9 cellular contexts compared by ENCODE assay signal in genomic region chr12:107014050-107014449, GRCh38. TPM values are rescaled to one million over a fixed set of nuclear protein-coding genes. Genes with fewer than 3 reads are reported as not detected.
DNase-seq lines count a peak whose midpoint lies in the region; ATAC-seq, FAIRE-seq and TF ChIP-seq lines count a peak whose summit lies in the region.
"Had no signal": no experiment of that assay in that cellular context is flagged by ENCODE, and none has a peak within 500 bp of the region (broad histone marks: within the 10 kb centered on the region; RNA-seq: fewer than 3 reads in every experiment).

No MANE protein-coding gene starts in this region.

- no peak overlapping the region for H3K4me3 ChIP-seq in BE2C (ENCODE audit: low read depth, low read length)
- H3K4me3 ChIP-seq in H7 (ENCODE audit: insufficient read depth, low read depth, low read length): no peak overlapping the region
- H3K4me3 ChIP-seq in SJSA1: no peak overlapping the region
- H3K4me3 ChIP-seq in kidney (ENCODE audit: low read length in 2 of 2): no peak overlapping the region
- no peak overlapping the region for H3K4me3 ChIP-seq in aorta (ENCODE audit: low read length in 2 of 2)
- no peak overlapping the region for H3K4me3 ChIP-seq in ovary

- 79 to 85% methylated on average over 3 of the region's 3 CpGs for WGBS in aorta, 2 donors
- WGBS in ovary, 3 donors: 66 to 83% (median 82%) methylated on average over 3 of the region's 3 CpGs

- intact Hi-C loops in kidney (cut with DNase I): no loop called here
- intact Hi-C loops in aorta (cut with DNase I): no loop called here
- intact Hi-C loops in ovary (cut with DNase I): no loop called here

- H3K36me3 ChIP-seq in BE2C (no peaks in the 10 kb centered on the region), H7 (replicated peaks; ENCODE audit: control insufficient read depth, insufficient read depth, low read length) (no peaks in the 10 kb centered on the region), SJSA1 (peaks cover 41% of the 10 kb centered on the region), kidney (ENCODE audit: control insufficient read depth in 1 of 2, insufficient read depth in 2 of 2, low read length in 2 of 2) (peaks cover 0 to 2% of the 10 kb centered on the region in 2 donors), aorta (ENCODE audit: control insufficient read depth in 1 of 2, insufficient read depth in 2 of 2, low read length in 1 of 2) (no peaks in the 10 kb centered on the region), ovary (no peaks in the 10 kb centered on the region)

- H3K9me3 ChIP-seq in BE2C (no peaks in the 10 kb centered on the region), SJSA1 (replicated peaks) (peaks cover 3% of the 10 kb centered on the region; the same call in 1 of the 2 replicates), kidney (ENCODE audit: control insufficient read depth in 1 of 2, low read length in 2 of 2) (no peaks in the 10 kb centered on the region), aorta (ENCODE audit: control insufficient read depth, low read length) (no peaks in the 10 kb centered on the region), ovary (no peaks in the 10 kb centered on the region)

- no peak for DNase-seq in BE2C
- peak; percentile 15 for DNase-seq in H7
- peak; percentile 77 to 89 for DNase-seq in SJSA1 (ENCODE audit: low read depth in 1 of 2, low spot score in 2 of 2)
- DNase-seq in kidney: peak; percentile 33
- no peak for DNase-seq in aorta
- DNase-seq in ovary: no peak
- DNase-seq: activated naive CD4-positive, alpha-beta T cell treated with anti-CD3 and anti-CD28 coated beads for 36 hours had no signal

- H3K27ac ChIP-seq in SJSA1 (no peak overlapping the region), kidney (ENCODE audit: low read depth in 2 of 2, low read length in 2 of 2) (no peak overlapping the region), aorta (ENCODE audit: low read depth in 1 of 2, low read length in 2 of 2) (no peak overlapping the region), ovary (no peak overlapping the region)

- H3K27me3 ChIP-seq in BE2C: no peaks in the 10 kb centered on the region
- no peaks in the 10 kb centered on the region for H3K27me3 ChIP-seq in H7 (ENCODE audit: control insufficient read depth, insufficient read depth, low read length)
- H3K27me3 ChIP-seq in SJSA1 (replicated peaks): no peaks in the 10 kb centered on the region
- H3K27me3 ChIP-seq in aorta (ENCODE audit: control insufficient read depth in 1 of 2, insufficient read depth in 2 of 2, low read length in 1 of 2): no peaks in the 10 kb centered on the region
- no peaks in the 10 kb centered on the region for H3K27me3 ChIP-seq in ovary

- no peaks in the 10 kb centered on the region for H3K4me1 ChIP-seq in BE2C
- H3K4me1 ChIP-seq in SJSA1 (replicated peaks): no peaks in the 10 kb centered on the region
- H3K4me1 ChIP-seq in kidney (ENCODE audit: control insufficient read depth in 1 of 2, insufficient read depth in 1 of 2, low read depth in 1 of 2, low read length in 2 of 2): no peaks in the 10 kb centered on the region
- H3K4me1 ChIP-seq in aorta (ENCODE audit: control insufficient read depth in 1 of 2, insufficient read depth in 2 of 2, low read length in 2 of 2): no peaks in the 10 kb centered on the region
- no peaks in the 10 kb centered on the region for H3K4me1 ChIP-seq in ovary (ENCODE audit: insufficient read depth)

- H3K9ac ChIP-seq in kidney (ENCODE audit: low read length in 2 of 2): no peak overlapping the region

- TF ChIP-seq POLR2A in ovary (IDR thresholded peaks at IDR 0.05): no peak

- FAIRE-seq in kidney (lab: Jason Lieb, UNC): no peak

- 0 out of 2 replicates have a peak, but pooled peaks have one; percentile 9 for TF ChIP-seq CTCF in BE2C (IDR thresholded peaks at IDR 0.05; ENCODE audit: low read depth, low read length)
- peak; percentile 32 for TF ChIP-seq CTCF in kidney (IDR thresholded peaks at IDR 0.05; ENCODE audit: borderline replicate concordance, extremely low read depth, insufficient read depth)
- TF ChIP-seq CTCF in ovary (IDR thresholded peaks at IDR 0.05): no peak

- ATAC-seq in aorta (ENCODE audit: low FRiP score) (no peak), HG02759 (IDR thresholded peaks at IDR 0.05; ENCODE audit: unreplicated experiment) (no peak), HG02973 (IDR thresholded peaks at IDR 0.05; ENCODE audit: unreplicated experiment) (no peak)

- no peak for TF ChIP-seq EP300 in ovary (IDR thresholded peaks at IDR 0.05)

RNA-seq across cellular contexts. Expression of gene MTERF2, which starts 27.1 kb away (rescaled TPM):
- 9.3 TPM for polyA plus RNA-seq in BE2C (2012; ENCODE audit: insufficient read depth, insufficient read length, low read depth)
- total RNA-seq in H7 (2014; rRNA removed; shearing (Covaris generic)): 6.5 and 11.5 TPM in 2 replicates
- 11.9 and 15.4 TPM in 2 replicates for total RNA-seq in SJSA1 (2014; rRNA removed; shearing (Covaris generic))
- total RNA-seq in kidney: 15.0 TPM
- polyA plus RNA-seq in kidney (ENCODE audit: insufficient read depth, low read depth, low replicate concordance): 26.2 TPM
- 10 to 100 TPM in 1 of 2 donors, 1 to 10 TPM in 1; 8.5 to 11.0 TPM for total RNA-seq in aorta
- polyA plus RNA-seq in aorta: 10 to 100 TPM in 1 of 2 donors, 1 to 10 TPM in 1; 6.5 to 20.1 TPM
- 10 to 100 TPM; 11.7 to 21.9 (median 15.3) TPM for total RNA-seq in ovary
- 10 to 100 TPM; 14.0 to 16.5 TPM for polyA plus RNA-seq in ovary

RNA-seq across cellular contexts. Expression of gene TMEM263, which starts 58.3 kb away (rescaled TPM):
- polyA plus RNA-seq in BE2C (2012; ENCODE audit: insufficient read depth, insufficient read length, low read depth): 14.1 TPM
- total RNA-seq in H7 (2014; rRNA removed; shearing (Covaris generic)): 19.0 and 23.7 TPM in 2 replicates
- 76.0 and 77.9 TPM in 2 replicates for total RNA-seq in SJSA1 (2014; rRNA removed; shearing (Covaris generic))
- total RNA-seq in kidney (43.1 TPM), aorta (10 to 100 TPM; 55.5 to 78.9 TPM), ovary (10 to 100 TPM; 37.8 to 55.7 (median 49.7) TPM)
- polyA plus RNA-seq in kidney (ENCODE audit: insufficient read depth, low read depth, low replicate concordance) (28.7 TPM), aorta (10 to 100 TPM; 30.2 to 40.2 TPM), ovary (10 to 100 TPM; 17.2 to 28.8 TPM)

Comparison
In these comparisons a context has a peak if more than half of its experiments do, and no peak if none do; other contexts are left out.
1. DNase-seq: peak in H7 (single experiment), SJSA1 (2 of 2) and kidney (single experiment); none in BE2C (single experiment), aorta (0 of 2) and ovary (0 of 5).
2. CTCF ChIP-seq: peak in BE2C (single experiment) and kidney (single experiment); none in ovary (0 of 3).